Comparison of ENCODE assay signal across 14 cellular contexts in the genomic region with DNA sequence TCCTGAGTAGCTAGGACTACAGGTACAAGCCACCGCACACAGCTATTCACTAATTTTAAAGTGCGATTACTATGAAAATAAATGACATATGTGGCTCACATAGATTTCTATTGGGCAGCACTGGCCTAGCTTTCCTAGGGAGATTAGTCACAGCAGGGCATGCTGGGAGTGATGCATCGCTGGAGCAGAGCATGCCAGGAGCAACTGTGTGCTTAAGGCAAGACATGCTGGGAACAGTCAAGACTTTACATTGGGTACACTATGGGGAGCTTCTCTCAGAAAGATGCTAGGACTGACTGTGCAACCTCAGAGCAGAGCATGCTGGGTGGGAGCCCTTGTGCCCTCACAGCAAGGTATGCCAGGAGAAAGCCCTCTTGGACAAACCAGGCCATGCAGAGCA. TPM values are rescaled to one million over a fixed set of nuclear protein-coding genes. Genes with fewer than 3 reads are reported as not detected.
DNase-seq lines count a peak whose midpoint lies in the region; ATAC-seq and TF ChIP-seq lines count a peak whose summit lies in the region.
"Had no signal": no experiment of that assay in that cellular context is flagged by ENCODE, and none has a peak within 500 bp of the region (broad histone marks: within the 10 kb centered on the region; RNA-seq: fewer than 3 reads in every experiment).

No MANE protein-coding gene starts in this region.

- H3K36me3 ChIP-seq in HEK293 (ENCODE audit: control insufficient read depth in 2 of 2, insufficient read depth in 1 of 2, low read length in 2 of 2) = peaks cover 7 to 72% of the 10 kb centered on the region in 2 experiments
- peaks cover 84% of the 10 kb centered on the region for H3K36me3 ChIP-seq in osteoblast (ENCODE audit: insufficient read depth, low read length)

- H3K27ac ChIP-seq in HEK293 (ENCODE audit: extremely low read depth, low read depth, low read length) = no peak overlapping the region
- no peak overlapping the region for H3K27ac ChIP-seq in osteoblast (ENCODE audit: low read depth, low read length)

- TF ChIP-seq CTCF in HEK293 (tag by site-specific recombination; IDR thresholded peaks at IDR 0.05) (no peak), osteoblast (IDR thresholded peaks at IDR 0.05; ENCODE audit: extremely low read depth, low read depth, low read length) (no peak), glutamatergic neuron (IDR thresholded peaks at IDR 0.05; ENCODE audit: partially characterized antibody, unreplicated experiment) (no peak)

- H3K4me3 Mint-ChIP-seq in activated T-helper 17 cell treated with anti-CD3 and anti-CD28 coated beads, Interleukin-2, amount 50 U/mL, for 72 hours = no peak overlapping the region
- H3K4me3 Mint-ChIP-seq in glutamatergic neuron (ENCODE audit: unreplicated experiment) = no peak overlapping the region
- H3K4me3 Mint-ChIP-seq: CD4-positive, alpha-beta T cell had no signal

- no peaks in the 10 kb centered on the region for H3K9me3 Mint-ChIP-seq in activated T-helper 17 cell treated with anti-CD3 and anti-CD28 coated beads, Interleukin-2, amount 50 U/mL, for 72 hours
- H3K9me3 Mint-ChIP-seq in glutamatergic neuron (ENCODE audit: unreplicated experiment) = peaks cover 3% of the 10 kb centered on the region
- H3K9me3 Mint-ChIP-seq: CD4-positive, alpha-beta T cell had no signal

- POLR2A ChIA-PET in HEK293 (lab: Yijun Ruan, JAX) = interaction anchor here (1.1 to 1.2 kb wide), 2 partner anchors 8 to 13 kb away, joined by 4 read pairs; no protein-coding TSS in a partner anchor

- H4K20me1 ChIP-seq in osteoblast (ENCODE audit: insufficient read depth, low read length) = peaks cover 21% of the 10 kb centered on the region

- no peaks in the 10 kb centered on the region for H3K27me3 Mint-ChIP-seq in activated T-helper 17 cell treated with anti-CD3 and anti-CD28 coated beads, Interleukin-2, amount 50 U/mL, for 72 hours
- peaks cover 2% of the 10 kb centered on the region for H3K27me3 Mint-ChIP-seq in glutamatergic neuron (ENCODE audit: unreplicated experiment)
- H3K27me3 Mint-ChIP-seq: CD4-positive, alpha-beta T cell; IgD-negative memory B cell had no signal

- CTCF ChIA-PET in HEK293 (lab: Yijun Ruan, JAX) = interaction anchor here (0.6 kb wide), 2 partner anchors 62 to 117 kb away, joined by 3 to 5 read pairs; no protein-coding TSS in a partner anchor

- peaks cover 7% of the 10 kb centered on the region for H3K79me2 ChIP-seq in osteoblast (ENCODE audit: insufficient read depth, low read length)

- peaks cover 11% of the 10 kb centered on the region for H3K4me1 Mint-ChIP-seq in activated T-helper 17 cell treated with anti-CD3 and anti-CD28 coated beads, Interleukin-2, amount 50 U/mL, for 72 hours
- peaks cover 4% of the 10 kb centered on the region for H3K4me1 Mint-ChIP-seq in glutamatergic neuron (ENCODE audit: low read depth, unreplicated experiment)

- H3K27ac Mint-ChIP-seq in activated T-helper 17 cell treated with anti-CD3 and anti-CD28 coated beads, Interleukin-2, amount 50 U/mL, for 72 hours = no peak overlapping the region
- no peak overlapping the region for H3K27ac Mint-ChIP-seq in glutamatergic neuron (ENCODE audit: unreplicated experiment)
- H3K27ac Mint-ChIP-seq: CD4-positive, alpha-beta T cell; IgD-negative memory B cell had no signal

- H3K4me1 ChIP-seq in HEK293 (ENCODE audit: control insufficient read depth, insufficient read depth, low read length) (no peaks in the 10 kb centered on the region), osteoblast (ENCODE audit: insufficient read depth, low read length) (no peaks in the 10 kb centered on the region)

- DNase-seq in ELR (ENCODE audit: low read depth) (peak; percentile 44), osteoblast (ENCODE audit: insufficient read length, low spot score, missing footprints) (peak; percentile 73), glutamatergic neuron (no peak), GF-D8 (lab: John Stamatoyannopoulos, UW) (no peak)
- DNase-seq: ACHN; Calu3; CD4-positive, alpha-beta T cell; DMS79; KG1 had no signal

- H2AFZ ChIP-seq in osteoblast (ENCODE audit: low read length) = no peak overlapping the region

- peaks cover 91% of the 10 kb centered on the region for H3K36me3 Mint-ChIP-seq in activated T-helper 17 cell treated with anti-CD3 and anti-CD28 coated beads, Interleukin-2, amount 50 U/mL, for 72 hours (ENCODE audit: low read depth)
- peaks cover 25% of the 10 kb centered on the region for H3K36me3 Mint-ChIP-seq in glutamatergic neuron (ENCODE audit: unreplicated experiment)

- peak; percentile 23 for ATAC-seq in activated T-helper 17 cell treated with anti-CD3 and anti-CD28 coated beads, Interleukin-2, amount 50 U/mL, for 72 hours (replicated peaks)
- no peak for ATAC-seq in HG03521 (IDR thresholded peaks at IDR 0.05; ENCODE audit: unreplicated experiment)

- H3K4me3 ChIP-seq in HEK293 (ENCODE audit: low read depth, low read length) = no peak overlapping the region
- H3K4me3 ChIP-seq in osteoblast (ENCODE audit: insufficient read depth, low read length) = no peak overlapping the region
- H3K4me3 ChIP-seq: BLaER1 treated with 17β-estradiol and CSF1 and Interleukin-3, amounts not matched to agents 10 nM and 100 nM had no signal

- H3K9me3 ChIP-seq in HEK293 (ENCODE audit: control insufficient read depth, insufficient read depth, low read depth, low read length) (no peaks in the 10 kb centered on the region), osteoblast (ENCODE audit: low read depth, low read length) (peaks cover 2% of the 10 kb centered on the region)

- no peak overlapping the region for H3K4me2 ChIP-seq in osteoblast (ENCODE audit: insufficient read depth, low read length)

- H3K27me3 ChIP-seq in osteoblast (ENCODE audit: insufficient read depth, low read length) = no peaks in the 10 kb centered on the region
- H3K27me3 ChIP-seq: BLaER1 treated with 17β-estradiol and CSF1 and Interleukin-3, amounts not matched to agents 10 nM and 100 nM had no signal

TF ChIP-seq in HEK293, 187 proteins besides CTCF, POLR2A, EP300 and RAD21:
- peak; percentile 69 for TF ChIP-seq ZIC2 (tag by site-specific recombination; IDR thresholded peaks at IDR 0.05)
- no peak for TF ChIP-seq GLIS1 (tag by site-specific recombination; IDR thresholded peaks at IDR 0.05)
TF ChIP-seq in HEK293: peak in this region for 1.

RNA-seq across cellular contexts. Expression of a gene that starts 9.3 kb away (rescaled TPM):
- total RNA-seq in activated T-helper 17 cell treated with anti-CD3 and anti-CD28 coated beads, Interleukin-2, amount 50 U/mL, for 72 hours = 100 to 1,000 TPM in 1 of 2 donors, 10 to 100 TPM in 1; 61.7 to 124 TPM
- total RNA-seq in osteoblast (52.7 and 53.2 TPM in 2 replicates), glutamatergic neuron (ENCODE audit: unreplicated experiment) (26.1 TPM)

RNA-seq across cellular contexts. Expression of a gene that starts 12.6 kb away (rescaled TPM):
- total RNA-seq in activated T-helper 17 cell treated with anti-CD3 and anti-CD28 coated beads, Interleukin-2, amount 50 U/mL, for 72 hours = 10 to 100 TPM; 23.2 to 79.0 TPM
- 100 and 106 TPM in 2 replicates for total RNA-seq in osteoblast
- 121 TPM for total RNA-seq in glutamatergic neuron (ENCODE audit: unreplicated experiment)

RNA-seq across cellular contexts. Expression of a gene that starts 26.8 kb away (rescaled TPM):
- 10 to 100 TPM; 19.6 to 19.8 TPM for total RNA-seq in activated T-helper 17 cell treated with anti-CD3 and anti-CD28 coated beads, Interleukin-2, amount 50 U/mL, for 72 hours
- total RNA-seq in osteoblast (29.5 and 33.7 TPM in 2 replicates), glutamatergic neuron (ENCODE audit: unreplicated experiment) (15.8 TPM)

RNA-seq across cellular contexts. Expression of a gene that starts 35.6 kb away (rescaled TPM):
- total RNA-seq in activated T-helper 17 cell treated with anti-CD3 and anti-CD28 coated beads, Interleukin-2, amount 50 U/mL, for 72 hours = 10 to 100 TPM in 1 of 2 donors, 1 to 10 TPM in 1; 10.0 to 18.7 TPM
- 60.8 and 87.5 TPM in 2 replicates for total RNA-seq in osteoblast
- total RNA-seq in glutamatergic neuron (ENCODE audit: unreplicated experiment) = not detected
- total RNA-seq: Calu3 had no signal

RNA-seq across cellular contexts. Expression of a gene that starts 40.5 kb away (rescaled TPM):
- 1 to 10 TPM; 2.6 to 3.7 TPM for total RNA-seq in activated T-helper 17 cell treated with anti-CD3 and anti-CD28 coated beads, Interleukin-2, amount 50 U/mL, for 72 hours
- total RNA-seq in osteoblast = 2.2 and 3.5 TPM in 2 replicates
- 11.9 TPM for total RNA-seq in glutamatergic neuron (ENCODE audit: unreplicated experiment)

Comparison
In these comparisons a context has a peak if more than half of its experiments do, and no peak if none do; other contexts are left out.
1. DNase-seq: peak in ELR (single experiment) and osteoblast (single experiment); none in glutamatergic neuron (single experiment) and GF-D8 (single experiment).